9 cellular contexts compared by ENCODE assay signal in the genomic region with DNA sequence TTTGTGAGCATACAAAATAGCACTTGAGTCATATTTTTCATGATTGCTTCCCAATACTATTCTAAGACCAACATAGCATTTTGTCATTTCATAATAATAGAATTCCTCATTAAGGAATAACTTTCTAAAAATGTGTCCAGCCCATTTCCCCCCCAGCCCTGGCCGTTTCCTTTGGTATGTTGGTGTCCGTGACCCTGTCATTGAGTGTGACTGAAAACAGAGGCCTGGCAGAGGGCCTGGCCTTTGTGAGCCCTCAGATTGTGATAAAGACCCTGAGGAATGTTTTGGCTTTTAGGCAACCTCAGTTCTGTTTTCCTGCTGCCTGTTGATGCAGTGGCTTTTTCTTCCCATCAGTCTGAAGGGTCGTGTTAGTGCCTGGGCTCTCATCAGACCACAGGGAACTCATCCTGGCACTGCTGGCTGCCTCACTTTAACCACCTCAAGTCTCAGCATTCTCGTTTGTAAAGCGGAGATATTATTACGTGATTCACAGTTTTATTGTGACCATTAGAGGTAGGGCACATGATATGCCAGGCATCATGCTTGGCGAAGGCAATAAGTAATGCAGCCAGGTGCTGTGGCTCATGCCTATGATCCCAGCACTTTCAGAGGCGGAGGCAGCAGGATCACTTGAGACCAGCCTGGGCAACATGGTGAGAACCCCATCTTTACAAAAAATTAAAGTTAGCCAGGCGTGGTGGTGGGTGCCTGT. TPM values are rescaled to one million over a fixed set of nuclear protein-coding genes. Genes with fewer than 3 reads are reported as not detected.
DNase-seq lines count a peak whose midpoint lies in the region; ATAC-seq and TF ChIP-seq lines count a peak whose summit lies in the region.
"Had no signal": no experiment of that assay in that cellular context is flagged by ENCODE, and none has a peak within 500 bp of the region (broad histone marks: within the 10 kb centered on the region; RNA-seq: fewer than 3 reads in every experiment).

No MANE protein-coding gene starts in this region.

- no peaks in the 10 kb centered on the region for H3K27me3 ChIP-seq in dorsolateral prefrontal cortex
- H3K27me3 ChIP-seq in lung (ENCODE audit: control insufficient read depth, insufficient read depth) = no peaks in the 10 kb centered on the region
- no peaks in the 10 kb centered on the region for H3K27me3 ChIP-seq in thoracic aorta (replicated peaks; ENCODE audit: insufficient read depth)
- no peaks in the 10 kb centered on the region for H3K27me3 ChIP-seq in CD8-positive, alpha-beta T cell (ENCODE audit: insufficient read depth, low read length)

- peaks cover 12% of the 10 kb centered on the region for H3K36me3 Mint-ChIP-seq in CD8-positive, alpha-beta T cell

- H3K4me1 Mint-ChIP-seq in CD8-positive, alpha-beta T cell (ENCODE audit: low read depth) = peaks cover 12% of the 10 kb centered on the region

- no peaks in the 10 kb centered on the region for H3K9me3 Mint-ChIP-seq in CD8-positive, alpha-beta T cell

- no peak overlapping the region for H3K27ac Mint-ChIP-seq in CD8-positive, alpha-beta T cell

- intact Hi-C loops in dorsolateral prefrontal cortex (cut with DNase I) = no loop called here
- intact Hi-C loops in CD8-positive, alpha-beta T cell (cut with DNase I, micrococcal nuclease) = no loop called here

- H3K27me3 Mint-ChIP-seq in CD8-positive, alpha-beta T cell (ENCODE audit: low read depth) = no peaks in the 10 kb centered on the region

- POLR2A ChIA-PET in CD8-positive, alpha-beta T cell (lab: Charles Lee) = no interaction called here

- no peak overlapping the region for H3K4me3 Mint-ChIP-seq in CD8-positive, alpha-beta T cell

- H3K27ac ChIP-seq in dorsolateral prefrontal cortex (peak overlapping the region in 58 of 59 donors; percentile 33 to 88 (median 75)), lung (ENCODE audit: low read depth in 1 of 2, low read length in 1 of 2) (peak overlapping the region; percentile 81 to 86), thoracic aorta (peak overlapping the region; percentile 90 to 92)
- H3K27ac ChIP-seq in CD8-positive, alpha-beta T cell (ENCODE audit: low read depth, low read length) = no peak overlapping the region

- H3K4me3 ChIP-seq in LNCaP clone FGC (ENCODE audit: low read depth, low read length) = peak overlapping the region; percentile 21; the same call in 1 of the 2 replicates
- peak overlapping the region in 1 of 59 donors; percentile 10 for H3K4me3 ChIP-seq in dorsolateral prefrontal cortex
- H3K4me3 ChIP-seq in lung = no peak overlapping the region
- H3K4me3 ChIP-seq in thoracic aorta = peak overlapping the region; percentile 16
- H3K4me3 ChIP-seq in CD8-positive, alpha-beta T cell (ENCODE audit: low read depth, low read length) = no peak overlapping the region

- TF ChIP-seq CTCF in LNCaP clone FGC (IDR thresholded peaks at IDR 0.05; ENCODE audit: control insufficient read depth, extremely low read depth, insufficient read depth) (no peak), dorsolateral prefrontal cortex (IDR thresholded peaks at IDR 0.05 in 54 of 56, conservative IDR thresholded peaks at IDR 0.05 in 2 of 56; ENCODE audit: low read depth in 1 of 56, partially characterized antibody in 56 of 56) (no peak), lung (IDR thresholded peaks at IDR 0.05; ENCODE audit: control extremely low read depth, extremely low read depth) (no peak), thoracic aorta (IDR thresholded peaks at IDR 0.05) (no peak)
- TF ChIP-seq CTCF in CD8-positive, alpha-beta T cell (IDR thresholded peaks at IDR 0.05) = no peak

- H3K9me3 ChIP-seq in lung (ENCODE audit: control insufficient read depth in 2 of 2, insufficient read depth in 1 of 2, low read length in 1 of 2) (no peaks in the 10 kb centered on the region), thoracic aorta (no peaks in the 10 kb centered on the region)
- H3K9me3 ChIP-seq in CD8-positive, alpha-beta T cell (ENCODE audit: low read length) = no peaks in the 10 kb centered on the region

- 52 to 83% methylated on average over 9 of the region's 9 CpGs for WGBS in lung, 2 donors

- H3K4me1 ChIP-seq in lung (ENCODE audit: control insufficient read depth in 2 of 2, insufficient read depth in 2 of 2, low read length in 2 of 2) (peaks cover 6 to 22% of the 10 kb centered on the region in 2 donors), thoracic aorta (ENCODE audit: control insufficient read depth in 1 of 2, low read depth in 2 of 2) (peaks cover 40 to 93% of the 10 kb centered on the region in 2 donors)
- H3K4me1 ChIP-seq in CD8-positive, alpha-beta T cell (ENCODE audit: insufficient read depth, low read length) = peaks cover 8% of the 10 kb centered on the region

- ATAC-seq in lung (ENCODE audit: insufficient read depth, low FRiP score) (peak; percentile 37), thoracic aorta (ENCODE audit: insufficient number of reproducible peaks, low FRiP score, low read depth) (peak; percentile 66), GM21619 (IDR thresholded peaks at IDR 0.05; ENCODE audit: unreplicated experiment) (no peak), GM18517 (IDR thresholded peaks at IDR 0.05; ENCODE audit: unreplicated experiment) (no peak)
- ATAC-seq in CD8-positive, alpha-beta T cell = no peak

- no peaks in the 10 kb centered on the region for H3K36me3 ChIP-seq in lung (ENCODE audit: control insufficient read depth in 2 of 2, insufficient read depth in 2 of 2, low read length in 2 of 2)
- H3K36me3 ChIP-seq in thoracic aorta = no peaks in the 10 kb centered on the region
- no peaks in the 10 kb centered on the region for H3K36me3 ChIP-seq in CD8-positive, alpha-beta T cell (ENCODE audit: insufficient read depth, low read length)

- CTCF ChIA-PET in CD8-positive, alpha-beta T cell (lab: Charles Lee) = interaction anchor here (0.6 kb wide), 1 partner anchor 44 kb away, joined by 3 read pairs; no protein-coding TSS in a partner anchor

- no peak for DNase-seq in LNCaP clone FGC (ENCODE audit: low read depth)
- DNase-seq in dorsolateral prefrontal cortex = no peak
- DNase-seq in lung (ENCODE audit: low spot score) = peak; percentile 61
- peak; percentile 88 for DNase-seq in thoracic aorta (ENCODE audit: low spot score)
- no peak for DNase-seq in CD8-positive, alpha-beta T cell
- no peak for DNase-seq in occipital lobe (lab: John Stamatoyannopoulos, UW)

RNA-seq across cellular contexts. Expression of a gene that starts 13.8 kb away (rescaled TPM):
- total RNA-seq in dorsolateral prefrontal cortex (100 to 1,000 TPM in 44 of 120 experiments, 10 to 100 TPM in 76; 41.9 to 135 (median 92.4) TPM), lung (100 to 1,000 TPM; 145 to 240 TPM), thoracic aorta (100 to 1,000 TPM; 218 to 480 TPM), occipital lobe (73.9 TPM)
- 100 to 1,000 TPM; 255 to 259 TPM for polyA plus RNA-seq in lung
- total RNA-seq in CD8-positive, alpha-beta T cell = 10 to 100 TPM; 35.7 to 38.2 TPM

RNA-seq across cellular contexts. Expression of a gene that starts 22.0 kb away (rescaled TPM):
- total RNA-seq in dorsolateral prefrontal cortex (100 to 1,000 TPM in 57 of 120 experiments, 10 to 100 TPM in 63; 17.4 to 465 (median 98.7) TPM), lung (100 to 1,000 TPM in 1 of 2 donors, 10 to 100 TPM in 1; 12.4 to 124 TPM), thoracic aorta (100 to 1,000 TPM; 618 to 908 TPM), occipital lobe (0.78 TPM)
- 100 to 1,000 TPM in 1 of 2 donors, 10 to 100 TPM in 1; 80.9 to 166 TPM for polyA plus RNA-seq in lung
- total RNA-seq in CD8-positive, alpha-beta T cell = not detected
- total RNA-seq: HT1080 had no signal

RNA-seq across cellular contexts. Expression of a gene that starts 25.9 kb away (rescaled TPM):
- total RNA-seq in dorsolateral prefrontal cortex (1 to 10 TPM in 38 of 120 experiments, under 1 TPM in 1, not detected in 81; 1.00 to 5.1 (median 2.0) TPM), lung (10 to 100 TPM; 32.0 to 91.8 TPM), thoracic aorta (1 to 10 TPM in 1 of 2 donors, not detected in 1; 6.7 TPM), occipital lobe (not detected)
- 100 to 1,000 TPM; 170 to 687 TPM for polyA plus RNA-seq in lung
- total RNA-seq in CD8-positive, alpha-beta T cell = not detected

RNA-seq across cellular contexts. Expression of a gene that starts 37.6 kb away (rescaled TPM):
- total RNA-seq in dorsolateral prefrontal cortex = 10 to 100 TPM; 31.5 to 70.0 (median 48.6) TPM
- total RNA-seq in lung = 10 to 100 TPM; 22.0 to 53.2 TPM
- polyA plus RNA-seq in lung = 100 to 1,000 TPM in 1 of 2 donors, 10 to 100 TPM in 1; 54.2 to 107 TPM
- 10 to 100 TPM; 14.9 to 31.0 TPM for total RNA-seq in thoracic aorta
- 10 to 100 TPM; 12.0 to 13.0 TPM for total RNA-seq in CD8-positive, alpha-beta T cell
- 41.8 TPM for total RNA-seq in occipital lobe

RNA-seq across cellular contexts. Expression of a gene that starts 41.5 kb away (rescaled TPM):
- total RNA-seq in dorsolateral prefrontal cortex (1 to 10 TPM in 110 of 120 experiments, under 1 TPM in 10; 0.64 to 3.9 (median 1.7) TPM), lung (1 to 10 TPM; 3.0 to 9.5 TPM), thoracic aorta (10 to 100 TPM; 16.1 to 34.3 TPM), occipital lobe (0.31 TPM)
- polyA plus RNA-seq in lung = 10 to 100 TPM in 1 of 2 donors, 1 to 10 TPM in 1; 7.6 to 10.8 TPM
- 1 to 10 TPM; 3.3 to 3.4 TPM for total RNA-seq in CD8-positive, alpha-beta T cell

Comparison
In these comparisons a context has a peak if more than half of its experiments do, and no peak if none do; other contexts are left out.
1. DNase-seq: peak in lung (single experiment) and thoracic aorta (single experiment); none in LNCaP clone FGC (single experiment), dorsolateral prefrontal cortex (0 of 10), CD8-positive, alpha-beta T cell (0 of 7) and occipital lobe (single experiment).
2. H3K4me3 ChIP-seq: peak in LNCaP clone FGC (single experiment) and thoracic aorta (single experiment); none in lung (single experiment) and CD8-positive, alpha-beta T cell (single experiment).
3. ATAC-seq: peak in lung (single experiment) and thoracic aorta (single experiment); none in CD8-positive, alpha-beta T cell (single experiment), GM21619 (single experiment) and GM18517 (single experiment).
4. RNA of a gene that starts 25.9 kb away (total RNA-seq): 32.0 to 91.8 TPM in lung; 6.7 TPM in thoracic aorta, not detected in occipital lobe (single experiment), 1.00 to 5.1 TPM in dorsolateral prefrontal cortex and not detected in CD8-positive, alpha-beta T cell; every median in the first group is over 4 times any median in the second.